ENCODE assay signal across 33 cellular contexts in genomic region chr3:126423191-126424038, GRCh38. TPM values are rescaled to one million over a fixed set of nuclear protein-coding genes. Genes with fewer than 3 reads are reported as not detected.
DNase-seq lines count a peak whose midpoint lies in the region; ATAC-seq and TF ChIP-seq lines count a peak whose summit lies in the region.
"Had no signal": no experiment of that assay in that cellular context is flagged by ENCODE, and none has a peak within 500 bp of the region (broad histone marks: within the 10 kb centered on the region; RNA-seq: fewer than 3 reads in every experiment).

No MANE protein-coding gene starts in this region.

- no peak for TF ChIP-seq EP300 in sigmoid colon (IDR thresholded peaks at IDR 0.05)

- no peak for TF ChIP-seq RAD21 in IMR-90 (IDR thresholded peaks at IDR 0.05; ENCODE audit: low read length)

- CTCF ChIA-PET in IMR-90 (lab: Yijun Ruan, JAX): interaction anchor here (0.5 kb wide), 1 partner anchor 308 kb away, joined by 3 read pairs; no protein-coding TSS in a partner anchor

- H4K20me1 ChIP-seq in IMR-90 (ENCODE audit: insufficient read depth, low read length): no peaks in the 10 kb centered on the region

- H2BK5ac ChIP-seq in IMR-90 (ENCODE audit: low read depth, low read length, poor library complexity, severe bottlenecking): no peak overlapping the region

- no peak overlapping the region for H3K18ac ChIP-seq in IMR-90 (ENCODE audit: low read depth, low read length)

- H3K27me3 ChIP-seq in IMR-90 (ENCODE audit: control insufficient read depth, insufficient read depth, low read length) (peaks cover 2% of the 10 kb centered on the region; the same call in 1 of the 2 replicates), sigmoid colon (peaks cover 0 to 10% (median 0%) of the 10 kb centered on the region in 3 donors)
- H3K27me3 ChIP-seq: neural progenitor cell, testis had no signal

- no peak overlapping the region for H2BK15ac ChIP-seq in IMR-90 (ENCODE audit: low read depth, low read length)

- TF ChIP-seq CTCF in IMR-90 (conservative IDR thresholded peaks at IDR 0.05; ENCODE audit: low read depth, low read length): no peak
- no peak for TF ChIP-seq CTCF in sigmoid colon (IDR thresholded peaks at IDR 0.05)
- TF ChIP-seq CTCF in GM20000 (IDR thresholded peaks at IDR 0.05; ENCODE audit: extremely low read depth, missing control alignments): no peak

- no peak overlapping the region for H2BK120ac ChIP-seq in IMR-90 (ENCODE audit: low read depth, low read length)

- H3K36me3 ChIP-seq in IMR-90 (ENCODE audit: control insufficient read depth, insufficient read depth, low read length) (no peaks in the 10 kb centered on the region), sigmoid colon (no peaks in the 10 kb centered on the region)
- H3K36me3 ChIP-seq: esophagus squamous epithelium, neural progenitor cell, prostate gland had no signal

- H3K9me3 ChIP-seq in IMR-90 (ENCODE audit: control insufficient read depth, insufficient read depth, low read length) (peaks cover 6% of the 10 kb centered on the region), sigmoid colon (peaks cover 0 to 12% (median 6%) of the 10 kb centered on the region in 4 donors)
- H3K9me3 ChIP-seq: prostate gland, testis had no signal

- no peak overlapping the region for H3K4me3 ChIP-seq in IMR-90 (ENCODE audit: insufficient read depth, low read depth, low read length)
- no peak overlapping the region for H3K4me3 ChIP-seq in sigmoid colon
- H3K4me3 ChIP-seq: esophagus squamous epithelium, neural progenitor cell, prostate gland, testis had no signal

- peak overlapping the region; percentile 51 for H2AFZ ChIP-seq in IMR-90 (replicated peaks; ENCODE audit: low read length, poor library complexity)
- H2AFZ ChIP-seq: neural progenitor cell had no signal

- dilution Hi-C loops in IMR-90 (cut with HindIII; ENCODE audit: low sequenced_read_pairs, unreplicated experiment): no loop called here

- no peak overlapping the region for H3K23ac ChIP-seq in IMR-90 (ENCODE audit: low read depth, low read length)

- DNase-seq in NCI-H2196 treated with DMSO at 0.1 percent for 48 hours (lab: John Stamatoyannopoulos, UW; ENCODE audit: unreplicated experiment) (peak; percentile 42), NCI-H2196 (lab: John Stamatoyannopoulos, UW; ENCODE audit: unreplicated experiment) (no peak), IMR-90 (no peak), islet precursor cell (peak; percentile 49), sigmoid colon (peak; percentile 52), GM20000 (ENCODE audit: low spot score) (no peak)
- DNase-seq: activated CD4-positive, alpha-beta T cell treated with anti-CD3 and anti-CD28 coated beads, Interleukin-2, amount 10 ng/mL, durations not matched to agents 24 days and 14 days; activated gamma-delta T cell treated with Interleukin-2 at 50 U/mL for 16 hours; activated naive CD8-positive, alpha-beta T cell treated with anti-CD3 and anti-CD28 coated beads, Interleukin-2, amount 50 U/mL, for 24 hours; activated T-cell treated with anti-CD3 and anti-CD28 coated beads, Interleukin-2, amount 50 U/mL, for 24 hours; dermis blood vessel endothelial cell; DMS79; esophagus squamous epithelium; foreskin melanocyte; GF-D8; Karpas-422; mesenchymal stem cell; NCI-H1694; NCI-H2227 treated with DMSO at 0.1 percent for 48 hours; NCI-H82; SHP77; stimulated activated naive CD4-positive, alpha-beta T cell treated with Interleukin-2 at 50 U/mL for 16 hours; SW 1271; T-helper 9 cell; testis had no signal

- TF ChIP-seq POLR2A in IMR-90 (IDR thresholded peaks at IDR 0.05; ENCODE audit: low read depth, low read length): no peak
- no peak for TF ChIP-seq POLR2A in sigmoid colon (IDR thresholded peaks at IDR 0.05)

- no peaks in the 10 kb centered on the region for H3K79me1 ChIP-seq in IMR-90 (ENCODE audit: low read depth in 1 of 2, low read length in 2 of 2)

- no peak for ATAC-seq in IMR-90 (ENCODE audit: low read depth)
- no peak for ATAC-seq in GM18517 (IDR thresholded peaks at IDR 0.05; ENCODE audit: unreplicated experiment)
- no peak for ATAC-seq in HG03039 (IDR thresholded peaks at IDR 0.05; ENCODE audit: unreplicated experiment)
- ATAC-seq: activated naive CD8-positive, alpha-beta T cell treated with anti-CD3 and anti-CD28 coated beads, Interleukin-2, amount 50 U/mL, for 24 hours; left colon had no signal

- in situ Hi-C loops in IMR-90 (cut with MboI; ENCODE audit: low sequenced_read_pairs): no loop called here

- H2AK9ac ChIP-seq in IMR-90 (replicated peaks; ENCODE audit: low read depth, low read length, poor library complexity): no peak overlapping the region

- H3K14ac ChIP-seq in IMR-90 (replicated peaks; ENCODE audit: low read depth, low read length): no peak overlapping the region

- H4K5ac ChIP-seq in IMR-90 (ENCODE audit: low read depth, low read length): no peak overlapping the region

- H3K56ac ChIP-seq in IMR-90 (ENCODE audit: extremely low read depth, insufficient read depth, low read length): no peak overlapping the region

- POLR2A ChIA-PET in IMR-90 (lab: Charles Lee; ENCODE audit: unreplicated experiment): no interaction called here

- H2BK20ac ChIP-seq in IMR-90 (ENCODE audit: low read depth, low read length): no peak overlapping the region

- H3K4me2 ChIP-seq in IMR-90 (ENCODE audit: low read depth, low read length): no peak overlapping the region
- H3K4me2 ChIP-seq: neural progenitor cell had no signal

- H4K8ac ChIP-seq in IMR-90 (ENCODE audit: low read depth in 2 of 2, low read length in 2 of 2): no peak overlapping the region

- no TSS peak for BruUV-seq in IMR-90 (replicated peaks; lab: Mats Ljungman, UMichigan)

- H4K91ac ChIP-seq in IMR-90 (ENCODE audit: insufficient read depth, low read depth, low read length): no peak overlapping the region

- no peak overlapping the region for H2AK5ac ChIP-seq in IMR-90 (ENCODE audit: low read depth, low read length)

- H3K9me1 ChIP-seq in IMR-90 (ENCODE audit: insufficient read depth, low read length): no peaks in the 10 kb centered on the region

- H3K4me1 ChIP-seq in IMR-90 (ENCODE audit: control insufficient read depth, insufficient read depth, low read length) (no peaks in the 10 kb centered on the region; the same call in 1 of the 2 replicates), sigmoid colon (no peaks in the 10 kb centered on the region)
- H3K4me1 ChIP-seq: esophagus squamous epithelium, neural progenitor cell, prostate gland, testis had no signal

- H3K27ac ChIP-seq in IMR-90 (ENCODE audit: insufficient read depth, low read length): no peak overlapping the region
- no peak overlapping the region for H3K27ac ChIP-seq in sigmoid colon
- H3K27ac ChIP-seq: esophagus squamous epithelium, neural progenitor cell, prostate gland, testis had no signal

- intact Hi-C loops in IMR-90 (cut with micrococcal nuclease) (no loop called here), sigmoid colon (cut with DNase I) (no loop called here)

- no peak overlapping the region for H3K9ac ChIP-seq in IMR-90 (ENCODE audit: low read depth, low read length)
- H3K9ac ChIP-seq: neural progenitor cell had no signal

- 88% methylated on average over 6 of the region's 26 CpGs; no CpG with 5 or more reads in 1 of the 2 experiments for WGBS in IMR-90 (ENCODE audit: extremely low coverage in 2 of 2, insufficient read length in 1 of 2), 2 experiments
- WGBS in sigmoid colon, 2 donors: 90 to 92% methylated on average over 26 of the region's 26 CpGs

- H3K4ac ChIP-seq in IMR-90 (ENCODE audit: low read depth, low read length): no peak overlapping the region

TF ChIP-seq in IMR-90, 13 proteins besides CTCF, POLR2A, EP300 and RAD21:
- no peak for TF ChIP-seq MXI1 (IDR thresholded peaks at IDR 0.05; ENCODE audit: borderline replicate concordance, low read depth, low read length)
- TF ChIP-seq RFX5 (IDR thresholded peaks at IDR 0.05; ENCODE audit: low read depth, low read length): no peak
- TF ChIP-seq USF2 (IDR thresholded peaks at IDR 0.05; ENCODE audit: low read depth, low read length): no peak
- TF ChIP-seq CEBPB (IDR thresholded peaks at IDR 0.05; ENCODE audit: low read depth, low read length): no peak
- no peak for TF ChIP-seq SMC3 (IDR thresholded peaks at IDR 0.05; ENCODE audit: low read depth, low read length)
- TF ChIP-seq CHD1 (IDR thresholded peaks at IDR 0.05; ENCODE audit: low read depth, low read length): no peak
- no peak for TF ChIP-seq MAFK (IDR thresholded peaks at IDR 0.05; ENCODE audit: low read depth, low read length)
- TF ChIP-seq ELK1 (IDR thresholded peaks at IDR 0.05; ENCODE audit: borderline replicate concordance, low read depth, low read length): no peak
- no peak for TF ChIP-seq RCOR1 (IDR thresholded peaks at IDR 0.05; ENCODE audit: insufficient replicate concordance, low read length)
- no peak for TF ChIP-seq FOS (IDR thresholded peaks at IDR 0.05; ENCODE audit: low read depth, low read length)
TF ChIP-seq in IMR-90: peak in this region for 0.

RNA-seq across cellular contexts. Expression of gene CFAP100, which starts 28.7 kb away (rescaled TPM):
- total RNA-seq in IMR-90 (2012; rRNA removed): not detected in 2 replicates
- polyA plus RNA-seq in IMR-90 (2012; rRNA removed): not detected in 2 replicates
- not detected in 2 replicates for polyA plus RNA-seq in IMR-90 (2012; cell fraction: cytosol; rRNA removed)
- polyA plus RNA-seq in IMR-90 (2012; cell fraction: nucleus; rRNA removed; ENCODE audit: low replicate concordance): not detected in 2 replicates
- not detected for total RNA-seq in sigmoid colon
- polyA plus RNA-seq in sigmoid colon: not detected
- total RNA-seq: A673; activated CD4-positive, alpha-beta T cell treated with anti-CD3 and anti-CD28 coated beads, Interleukin-2, amount 10 ng/mL, durations not matched to agents 24 days and 14 days; activated CD8-positive, alpha-beta memory T cell treated with anti-CD3 and anti-CD28 coated beads for 36 hours; dermis blood vessel endothelial cell; esophagus squamous epithelium; left colon had no signal
- polyA plus RNA-seq: BJ had no signal

RNA-seq across cellular contexts. Expression of gene ZXDC, which starts 52.3 kb away (rescaled TPM):
- total RNA-seq in IMR-90 (2012; rRNA removed) (13.1 and 14.3 TPM in 2 replicates), sigmoid colon (10 to 100 TPM; 26.4 to 33.8 (median 28.9) TPM)
- polyA plus RNA-seq in IMR-90 (2012; rRNA removed) (11.5 and 12.2 TPM in 2 replicates), sigmoid colon (10 to 100 TPM in 1 of 3 donors, 1 to 10 TPM in 2; 5.5 to 14.4 (median 6.0) TPM)
- 7.3 and 7.8 TPM in 2 replicates for polyA plus RNA-seq in IMR-90 (2012; cell fraction: cytosol; rRNA removed)
- 24.3 and 25.6 TPM in 2 replicates for polyA plus RNA-seq in IMR-90 (2012; cell fraction: nucleus; rRNA removed; ENCODE audit: low replicate concordance)

Comparison
In these comparisons a context has a peak if more than half of its experiments do, and no peak if none do; other contexts are left out.
1. DNase-seq: peak in NCI-H2196 treated with DMSO at 0.1 percent for 48 hours (single experiment), islet precursor cell (single experiment) and sigmoid colon (single experiment); none in NCI-H2196 (single experiment), IMR-90 (single experiment) and GM20000 (single experiment).